Comparison of ENCODE assay signal across 2 cellular contexts in the genomic region with DNA sequence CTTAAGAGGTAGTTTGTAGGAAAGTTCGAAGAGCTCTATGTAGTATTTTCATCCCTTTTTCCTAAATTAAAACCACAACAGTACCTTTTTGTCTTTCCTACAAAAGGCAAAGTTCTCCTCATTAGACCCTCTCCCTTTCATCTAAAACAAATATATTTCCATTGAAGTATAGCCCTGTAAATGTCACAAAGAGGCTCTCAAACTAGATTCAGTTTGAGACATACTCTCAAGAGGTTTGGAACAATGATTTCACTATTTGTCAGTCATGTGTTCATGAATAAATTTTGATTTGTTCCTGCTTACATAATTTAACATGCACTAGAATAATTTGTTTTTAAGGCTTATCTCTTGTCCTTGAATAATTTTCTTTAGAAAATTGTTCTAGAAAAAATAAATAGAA.
TF ChIP-seq lines count a peak whose summit lies in the region.

No MANE protein-coding gene starts in this region.

TF ChIP-seq in GM23338, 12 proteins besides CTCF, POLR2A, EP300 and RAD21 (continues in another document):
- TF ChIP-seq, protein P1, sequence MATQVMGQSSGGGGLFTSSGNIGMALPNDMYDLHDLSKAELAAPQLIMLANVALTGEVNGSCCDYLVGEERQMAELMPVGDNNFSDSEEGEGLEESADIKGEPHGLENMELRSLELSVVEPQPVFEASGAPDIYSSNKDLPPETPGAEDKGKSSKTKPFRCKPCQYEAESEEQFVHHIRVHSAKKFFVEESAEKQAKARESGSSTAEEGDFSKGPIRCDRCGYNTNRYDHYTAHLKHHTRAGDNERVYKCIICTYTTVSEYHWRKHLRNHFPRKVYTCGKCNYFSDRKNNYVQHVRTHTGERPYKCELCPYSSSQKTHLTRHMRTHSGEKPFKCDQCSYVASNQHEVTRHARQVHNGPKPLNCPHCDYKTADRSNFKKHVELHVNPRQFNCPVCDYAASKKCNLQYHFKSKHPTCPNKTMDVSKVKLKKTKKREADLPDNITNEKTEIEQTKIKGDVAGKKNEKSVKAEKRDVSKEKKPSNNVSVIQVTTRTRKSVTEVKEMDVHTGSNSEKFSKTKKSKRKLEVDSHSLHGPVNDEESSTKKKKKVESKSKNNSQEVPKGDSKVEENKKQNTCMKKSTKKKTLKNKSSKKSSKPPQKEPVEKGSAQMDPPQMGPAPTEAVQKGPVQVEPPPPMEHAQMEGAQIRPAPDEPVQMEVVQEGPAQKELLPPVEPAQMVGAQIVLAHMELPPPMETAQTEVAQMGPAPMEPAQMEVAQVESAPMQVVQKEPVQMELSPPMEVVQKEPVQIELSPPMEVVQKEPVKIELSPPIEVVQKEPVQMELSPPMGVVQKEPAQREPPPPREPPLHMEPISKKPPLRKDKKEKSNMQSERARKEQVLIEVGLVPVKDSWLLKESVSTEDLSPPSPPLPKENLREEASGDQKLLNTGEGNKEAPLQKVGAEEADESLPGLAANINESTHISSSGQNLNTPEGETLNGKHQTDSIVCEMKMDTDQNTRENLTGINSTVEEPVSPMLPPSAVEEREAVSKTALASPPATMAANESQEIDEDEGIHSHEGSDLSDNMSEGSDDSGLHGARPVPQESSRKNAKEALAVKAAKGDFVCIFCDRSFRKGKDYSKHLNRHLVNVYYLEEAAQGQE (IDR thresholded peaks at IDR 0.05; ENCODE audit: unreplicated experiment): no peak
- TF ChIP-seq CREB1 (CRISPR knock-in tag; IDR thresholded peaks at IDR 0.05; ENCODE audit: low read depth) (no peak), EZH2phosphoT487 (IDR thresholded peaks at IDR 0.05; ENCODE audit: unreplicated experiment) (no peak), ZNF331 (CRISPR knock-in tag; IDR thresholded peaks at IDR 0.05; ENCODE audit: low read depth) (no peak), ZNF114 (CRISPR knock-in tag; IDR thresholded peaks at IDR 0.05) (no peak), POLR2AphosphoS5 (IDR thresholded peaks at IDR 0.05; ENCODE audit: low read depth) (no peak), NANOG (IDR thresholded peaks at IDR 0.05; ENCODE audit: borderline replicate concordance) (no peak), JUNB (IDR thresholded peaks at IDR 0.05; ENCODE audit: unreplicated experiment) (no peak), EZH2 (IDR thresholded peaks at IDR 0.05; ENCODE audit: low read depth, unreplicated experiment) (no peak), STAT1 (IDR thresholded peaks at IDR 0.05; ENCODE audit: unreplicated experiment) (no peak)
- TF ChIP-seq, protein P2, sequence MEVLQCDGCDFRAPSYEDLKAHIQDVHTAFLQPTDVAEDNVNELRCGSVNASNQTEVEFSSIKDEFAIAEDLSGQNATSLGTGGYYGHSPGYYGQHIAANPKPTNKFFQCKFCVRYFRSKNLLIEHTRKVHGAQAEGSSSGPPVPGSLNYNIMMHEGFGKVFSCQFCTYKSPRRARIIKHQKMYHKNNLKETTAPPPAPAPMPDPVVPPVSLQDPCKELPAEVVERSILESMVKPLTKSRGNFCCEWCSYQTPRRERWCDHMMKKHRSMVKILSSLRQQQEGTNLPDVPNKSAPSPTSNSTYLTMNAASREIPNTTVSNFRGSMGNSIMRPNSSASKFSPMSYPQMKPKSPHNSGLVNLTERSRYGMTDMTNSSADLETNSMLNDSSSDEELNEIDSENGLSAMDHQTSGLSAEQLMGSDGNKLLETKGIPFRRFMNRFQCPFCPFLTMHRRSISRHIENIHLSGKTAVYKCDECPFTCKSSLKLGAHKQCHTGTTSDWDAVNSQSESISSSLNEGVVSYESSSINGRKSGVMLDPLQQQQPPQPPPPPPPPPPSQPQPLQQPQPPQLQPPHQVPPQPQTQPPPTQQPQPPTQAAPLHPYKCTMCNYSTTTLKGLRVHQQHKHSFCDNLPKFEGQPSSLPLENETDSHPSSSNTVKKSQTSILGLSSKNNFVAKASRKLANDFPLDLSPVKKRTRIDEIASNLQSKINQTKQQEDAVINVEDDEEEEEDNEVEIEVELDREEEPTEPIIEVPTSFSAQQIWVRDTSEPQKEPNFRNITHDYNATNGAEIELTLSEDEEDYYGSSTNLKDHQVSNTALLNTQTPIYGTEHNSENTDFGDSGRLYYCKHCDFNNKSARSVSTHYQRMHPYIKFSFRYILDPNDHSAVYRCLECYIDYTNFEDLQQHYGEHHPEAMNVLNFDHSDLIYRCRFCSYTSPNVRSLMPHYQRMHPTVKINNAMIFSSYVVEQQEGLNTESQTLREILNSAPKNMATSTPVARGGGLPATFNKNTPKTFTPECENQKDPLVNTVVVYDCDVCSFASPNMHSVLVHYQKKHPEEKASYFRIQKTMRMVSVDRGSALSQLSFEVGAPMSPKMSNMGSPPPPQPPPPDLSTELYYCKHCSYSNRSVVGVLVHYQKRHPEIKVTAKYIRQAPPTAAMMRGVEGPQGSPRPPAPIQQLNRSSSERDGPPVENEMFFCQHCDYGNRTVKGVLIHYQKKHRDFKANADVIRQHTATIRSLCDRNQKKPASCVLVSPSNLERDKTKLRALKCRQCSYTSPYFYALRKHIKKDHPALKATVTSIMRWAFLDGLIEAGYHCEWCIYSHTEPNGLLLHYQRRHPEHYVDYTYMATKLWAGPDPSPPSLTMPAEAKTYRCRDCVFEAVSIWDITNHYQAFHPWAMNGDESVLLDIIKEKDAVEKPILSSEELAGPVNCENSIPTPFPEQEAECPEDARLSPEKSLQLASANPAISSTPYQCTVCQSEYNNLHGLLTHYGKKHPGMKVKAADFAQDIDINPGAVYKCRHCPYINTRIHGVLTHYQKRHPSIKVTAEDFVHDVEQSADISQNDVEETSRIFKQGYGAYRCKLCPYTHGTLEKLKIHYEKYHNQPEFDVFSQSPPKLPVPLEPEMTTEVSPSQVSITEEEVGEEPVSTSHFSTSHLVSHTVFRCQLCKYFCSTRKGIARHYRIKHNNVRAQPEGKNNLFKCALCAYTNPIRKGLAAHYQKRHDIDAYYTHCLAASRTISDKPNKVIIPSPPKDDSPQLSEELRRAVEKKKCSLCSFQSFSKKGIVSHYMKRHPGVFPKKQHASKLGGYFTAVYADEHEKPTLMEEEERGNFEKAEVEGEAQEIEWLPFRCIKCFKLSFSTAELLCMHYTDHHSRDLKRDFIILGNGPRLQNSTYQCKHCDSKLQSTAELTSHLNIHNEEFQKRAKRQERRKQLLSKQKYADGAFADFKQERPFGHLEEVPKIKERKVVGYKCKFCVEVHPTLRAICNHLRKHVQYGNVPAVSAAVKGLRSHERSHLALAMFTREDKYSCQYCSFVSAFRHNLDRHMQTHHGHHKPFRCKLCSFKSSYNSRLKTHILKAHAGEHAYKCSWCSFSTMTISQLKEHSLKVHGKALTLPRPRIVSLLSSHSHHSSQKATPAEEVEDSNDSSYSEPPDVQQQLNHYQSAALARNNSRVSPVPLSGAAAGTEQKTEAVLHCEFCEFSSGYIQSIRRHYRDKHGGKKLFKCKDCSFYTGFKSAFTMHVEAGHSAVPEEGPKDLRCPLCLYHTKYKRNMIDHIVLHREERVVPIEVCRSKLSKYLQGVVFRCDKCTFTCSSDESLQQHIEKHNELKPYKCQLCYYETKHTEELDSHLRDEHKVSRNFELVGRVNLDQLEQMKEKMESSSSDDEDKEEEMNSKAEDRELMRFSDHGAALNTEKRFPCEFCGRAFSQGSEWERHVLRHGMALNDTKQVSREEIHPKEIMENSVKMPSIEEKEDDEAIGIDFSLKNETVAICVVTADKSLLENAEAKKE (CRISPR knock-in tag; IDR thresholded peaks at IDR 0.05): no peak

TF ChIP-seq in H1, 55 proteins besides CTCF, POLR2A, EP300 and RAD21:
- no peak for TF ChIP-seq NANOG (IDR thresholded peaks at IDR 0.05; ENCODE audit: insufficient read depth, low read depth, low read length, poor library complexity, severe bottlenecking)
- no peak for TF ChIP-seq SIRT6 (IDR thresholded peaks at IDR 0.05; ENCODE audit: low read length)
- no peak for TF ChIP-seq BCL11A (IDR thresholded peaks at IDR 0.05; ENCODE audit: low read depth in 2 of 2, low read length in 2 of 2)
- TF ChIP-seq HDAC6 (IDR thresholded peaks at IDR 0.05; ENCODE audit: low read depth, low read length): no peak
